Comparison of ENCODE assay signal across 8 cellular contexts in the genomic region with DNA sequence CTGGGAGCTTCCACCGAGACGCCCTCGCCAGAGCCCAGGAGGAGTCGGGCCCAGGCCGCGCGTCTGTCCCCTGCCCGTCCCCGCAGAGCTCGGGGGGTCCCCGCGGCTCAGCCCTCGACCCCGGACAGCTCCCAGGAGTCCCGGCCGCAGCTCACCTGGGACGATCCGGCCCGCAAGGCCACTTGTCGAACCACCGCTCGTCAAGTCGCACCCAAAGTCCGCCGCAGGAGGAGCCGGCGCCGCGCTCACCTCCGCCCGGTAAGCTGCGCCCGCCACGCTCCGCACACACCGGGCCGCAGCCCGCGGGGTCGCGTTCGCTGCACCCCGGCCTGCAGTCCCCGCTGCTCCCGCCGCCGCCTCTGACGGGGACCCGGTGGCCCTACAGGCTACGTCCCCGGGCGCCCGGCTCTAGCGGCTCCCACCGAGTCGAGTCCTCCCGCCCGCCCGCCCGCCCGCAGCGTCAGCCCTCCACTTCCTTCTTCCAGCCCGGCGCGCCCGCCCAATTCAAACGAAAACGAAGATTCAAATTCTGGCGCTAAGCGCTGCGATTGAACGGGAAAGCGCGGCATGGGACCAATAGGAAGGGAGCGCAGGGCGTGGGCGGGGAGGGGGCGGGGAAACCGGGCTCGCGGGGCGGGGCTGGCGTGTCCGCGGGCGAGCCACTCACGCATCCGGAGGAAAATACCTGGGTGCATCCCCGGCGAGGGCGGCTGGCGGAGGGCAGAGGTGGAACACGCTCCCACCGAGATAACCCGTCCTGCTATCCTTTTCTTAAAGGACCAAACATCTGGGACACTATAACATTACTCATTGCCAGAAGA. TPM values are rescaled to one million over a fixed set of nuclear protein-coding genes. Genes with fewer than 3 reads are reported as not detected.
A peak's percentile ranks its signal among the peaks of the same experiment; 100 is the strongest.
DNase-seq lines count a peak whose midpoint lies in the region; ATAC-seq and TF ChIP-seq lines count a peak whose summit lies in the region.

A gene with protein sequence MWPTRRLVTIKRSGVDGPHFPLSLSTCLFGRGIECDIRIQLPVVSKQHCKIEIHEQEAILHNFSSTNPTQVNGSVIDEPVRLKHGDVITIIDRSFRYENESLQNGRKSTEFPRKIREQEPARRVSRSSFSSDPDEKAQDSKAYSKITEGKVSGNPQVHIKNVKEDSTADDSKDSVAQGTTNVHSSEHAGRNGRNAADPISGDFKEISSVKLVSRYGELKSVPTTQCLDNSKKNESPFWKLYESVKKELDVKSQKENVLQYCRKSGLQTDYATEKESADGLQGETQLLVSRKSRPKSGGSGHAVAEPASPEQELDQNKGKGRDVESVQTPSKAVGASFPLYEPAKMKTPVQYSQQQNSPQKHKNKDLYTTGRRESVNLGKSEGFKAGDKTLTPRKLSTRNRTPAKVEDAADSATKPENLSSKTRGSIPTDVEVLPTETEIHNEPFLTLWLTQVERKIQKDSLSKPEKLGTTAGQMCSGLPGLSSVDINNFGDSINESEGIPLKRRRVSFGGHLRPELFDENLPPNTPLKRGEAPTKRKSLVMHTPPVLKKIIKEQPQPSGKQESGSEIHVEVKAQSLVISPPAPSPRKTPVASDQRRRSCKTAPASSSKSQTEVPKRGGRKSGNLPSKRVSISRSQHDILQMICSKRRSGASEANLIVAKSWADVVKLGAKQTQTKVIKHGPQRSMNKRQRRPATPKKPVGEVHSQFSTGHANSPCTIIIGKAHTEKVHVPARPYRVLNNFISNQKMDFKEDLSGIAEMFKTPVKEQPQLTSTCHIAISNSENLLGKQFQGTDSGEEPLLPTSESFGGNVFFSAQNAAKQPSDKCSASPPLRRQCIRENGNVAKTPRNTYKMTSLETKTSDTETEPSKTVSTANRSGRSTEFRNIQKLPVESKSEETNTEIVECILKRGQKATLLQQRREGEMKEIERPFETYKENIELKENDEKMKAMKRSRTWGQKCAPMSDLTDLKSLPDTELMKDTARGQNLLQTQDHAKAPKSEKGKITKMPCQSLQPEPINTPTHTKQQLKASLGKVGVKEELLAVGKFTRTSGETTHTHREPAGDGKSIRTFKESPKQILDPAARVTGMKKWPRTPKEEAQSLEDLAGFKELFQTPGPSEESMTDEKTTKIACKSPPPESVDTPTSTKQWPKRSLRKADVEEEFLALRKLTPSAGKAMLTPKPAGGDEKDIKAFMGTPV (N-terminal part only) (minus strand): TSS at position 480 of the 821 bp plus-strand sequence. CDS start 756 bp downstream, outside the sequence.

- intact Hi-C loops in sciatic nerve (cut with DNase I): no loop called here

- H3K4me3 ChIP-seq in astrocyte of the spinal cord (ENCODE audit: low read depth, low read length): peak within 1 kb of the TSS; percentile 74

- in situ Hi-C loops in astrocyte of the spinal cord (cut with HindIII; ENCODE audit: low sequenced_read_pairs): no loop called here

- ATAC-seq in HG02981 (IDR thresholded peaks at IDR 0.05; ENCODE audit: unreplicated experiment) (peak; percentile 86), sciatic nerve (peak; percentile 96)

- TF ChIP-seq CTCF in astrocyte of the spinal cord (IDR thresholded peaks at IDR 0.05; ENCODE audit: low read depth, low read length): no peak

- peak; percentile 58 to 80 for DNase-seq in NCI-H187 (lab: John Stamatoyannopoulos, UW)
- DNase-seq in NCI-H187 treated with DMSO at 0.1 percent for 48 hours (lab: John Stamatoyannopoulos, UW): no peak
- DNase-seq in NCI-H2029 treated with DMSO at 0.1 percent for 48 hours (lab: John Stamatoyannopoulos, UW): peak; percentile 19
- DNase-seq in T1000 (lab: John Stamatoyannopoulos, UW): peak; percentile 87
- DNase-seq in astrocyte of the spinal cord (ENCODE audit: low read depth, low spot score): peak; percentile 89
- DNase-seq in iPS DF 19.7 (ENCODE audit: low read depth, low spot score): peak; percentile 47
- peak; percentile 86 for DNase-seq in sciatic nerve (ENCODE audit: low spot score)

RNA-seq across cellular contexts. Expression of the gene that starts here (rescaled TPM):
- total RNA-seq in sciatic nerve: 1.3 TPM
